ENCODE assay signal across 1 cellular context in genomic region chr6:37819177-37819801, GRCh38.
TF ChIP-seq lines count a peak whose summit lies in the region.

TSS of gene ZFAND3 (plus strand) at chr6:37819727. CDS start at chr6:37819946, 219 bp downstream.

TF ChIP-seq in HepG2, 621 proteins besides CTCF, POLR2A, EP300 and RAD21 (continued from another document):
- no peak for TF ChIP-seq USF2 (IDR thresholded peaks at IDR 0.05; ENCODE audit: low read depth, low read length)
- TF ChIP-seq USF2 (CRISPR knock-in tag; IDR thresholded peaks at IDR 0.05; ENCODE audit: borderline replicate concordance), result peak; percentile 33; the same call in 1 of the 2 replicates
- TF ChIP-seq NBN (conservative IDR thresholded peaks at IDR 0.05), result no peak
- peak; percentile 58; the same call in 1 of the 2 replicates for TF ChIP-seq HIVEP1 (CRISPR knock-in tag; IDR thresholded peaks at IDR 0.05)
- TF ChIP-seq KDM2A (CRISPR knock-in tag; IDR thresholded peaks at IDR 0.05; ENCODE audit: borderline replicate concordance, low read depth), result peak; percentile 86; the same call in 1 of the 2 replicates
- TF ChIP-seq MEF2D (CRISPR knock-in tag; IDR thresholded peaks at IDR 0.05), result peak; percentile 74
- TF ChIP-seq SP5 (CRISPR knock-in tag; IDR thresholded peaks at IDR 0.05; ENCODE audit: borderline replicate concordance, low read depth), result peak; percentile 97
- no peak for TF ChIP-seq ZNF503 (CRISPR knock-in tag; IDR thresholded peaks at IDR 0.05)
- TF ChIP-seq ZNF17 (CRISPR knock-in tag; IDR thresholded peaks at IDR 0.05), result no peak
- TF ChIP-seq, protein P1, sequence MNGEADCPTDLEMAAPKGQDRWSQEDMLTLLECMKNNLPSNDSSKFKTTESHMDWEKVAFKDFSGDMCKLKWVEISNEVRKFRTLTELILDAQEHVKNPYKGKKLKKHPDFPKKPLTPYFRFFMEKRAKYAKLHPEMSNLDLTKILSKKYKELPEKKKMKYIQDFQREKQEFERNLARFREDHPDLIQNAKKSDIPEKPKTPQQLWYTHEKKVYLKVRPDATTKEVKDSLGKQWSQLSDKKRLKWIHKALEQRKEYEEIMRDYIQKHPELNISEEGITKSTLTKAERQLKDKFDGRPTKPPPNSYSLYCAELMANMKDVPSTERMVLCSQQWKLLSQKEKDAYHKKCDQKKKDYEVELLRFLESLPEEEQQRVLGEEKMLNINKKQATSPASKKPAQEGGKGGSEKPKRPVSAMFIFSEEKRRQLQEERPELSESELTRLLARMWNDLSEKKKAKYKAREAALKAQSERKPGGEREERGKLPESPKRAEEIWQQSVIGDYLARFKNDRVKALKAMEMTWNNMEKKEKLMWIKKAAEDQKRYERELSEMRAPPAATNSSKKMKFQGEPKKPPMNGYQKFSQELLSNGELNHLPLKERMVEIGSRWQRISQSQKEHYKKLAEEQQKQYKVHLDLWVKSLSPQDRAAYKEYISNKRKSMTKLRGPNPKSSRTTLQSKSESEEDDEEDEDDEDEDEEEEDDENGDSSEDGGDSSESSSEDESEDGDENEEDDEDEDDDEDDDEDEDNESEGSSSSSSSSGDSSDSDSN (CRISPR knock-in tag; IDR thresholded peaks at IDR 0.05), result peak; percentile 79
- TF ChIP-seq TP53 (CRISPR knock-in tag; conservative IDR thresholded peaks at IDR 0.05), result 0 out of 2 replicates have a peak, but pooled peaks have one; percentile 4
- TF ChIP-seq PLSCR1 (CRISPR knock-in tag; IDR thresholded peaks at IDR 0.05; ENCODE audit: borderline replicate concordance), result no peak
- TF ChIP-seq, protein P2, sequence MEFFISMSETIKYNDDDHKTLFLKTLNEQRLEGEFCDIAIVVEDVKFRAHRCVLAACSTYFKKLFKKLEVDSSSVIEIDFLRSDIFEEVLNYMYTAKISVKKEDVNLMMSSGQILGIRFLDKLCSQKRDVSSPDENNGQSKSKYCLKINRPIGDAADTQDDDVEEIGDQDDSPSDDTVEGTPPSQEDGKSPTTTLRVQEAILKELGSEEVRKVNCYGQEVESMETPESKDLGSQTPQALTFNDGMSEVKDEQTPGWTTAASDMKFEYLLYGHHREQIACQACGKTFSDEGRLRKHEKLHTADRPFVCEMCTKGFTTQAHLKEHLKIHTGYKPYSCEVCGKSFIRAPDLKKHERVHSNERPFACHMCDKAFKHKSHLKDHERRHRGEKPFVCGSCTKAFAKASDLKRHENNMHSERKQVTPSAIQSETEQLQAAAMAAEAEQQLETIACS (CRISPR knock-in tag; IDR thresholded peaks at IDR 0.05), result no peak
- TF ChIP-seq ZNF44 (CRISPR knock-in tag; IDR thresholded peaks at IDR 0.05), result peak; percentile 55; the same call in 1 of the 2 replicates
- peak; percentile 92 for TF ChIP-seq ATF7-NPFF (CRISPR knock-in tag; IDR thresholded peaks at IDR 0.05; ENCODE audit: low read depth)
- 0 out of 2 replicates have a peak, but pooled peaks have one; percentile 45 for TF ChIP-seq ZNF766 (CRISPR knock-in tag; IDR thresholded peaks at IDR 0.05; ENCODE audit: borderline replicate concordance)
- TF ChIP-seq POLR2AphosphoS5 (IDR thresholded peaks at IDR 0.05; ENCODE audit: low read depth, low read length), result peak; percentile 3
- peak; percentile 27; the same call in 1 of the 2 replicates for TF ChIP-seq ZNF691 (CRISPR knock-in tag; IDR thresholded peaks at IDR 0.05; ENCODE audit: borderline replicate concordance, low read depth)
- TF ChIP-seq, protein P3, sequence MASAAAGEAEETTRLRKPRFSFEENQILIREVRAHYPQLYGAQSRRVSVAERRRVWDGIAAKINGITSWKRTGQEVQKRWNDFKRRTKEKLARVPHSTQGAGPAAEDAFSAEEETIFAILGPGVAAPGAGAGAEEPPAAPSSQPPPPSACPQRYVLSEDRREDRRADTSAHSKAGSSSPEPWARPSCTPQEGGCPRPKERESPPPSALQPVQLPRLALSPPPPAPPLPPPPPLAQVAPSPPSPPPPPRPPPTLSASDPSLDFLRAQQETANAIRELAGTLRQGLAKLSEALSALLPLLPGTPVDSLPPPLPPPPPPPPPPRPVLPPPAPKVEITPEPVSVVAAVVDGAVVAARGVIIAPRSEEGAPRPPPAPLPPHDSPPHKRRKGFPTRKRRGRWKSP (CRISPR knock-in tag; IDR thresholded peaks at IDR 0.05), result no peak; the same call in 1 of the 2 replicates
- TF ChIP-seq, protein P4, sequence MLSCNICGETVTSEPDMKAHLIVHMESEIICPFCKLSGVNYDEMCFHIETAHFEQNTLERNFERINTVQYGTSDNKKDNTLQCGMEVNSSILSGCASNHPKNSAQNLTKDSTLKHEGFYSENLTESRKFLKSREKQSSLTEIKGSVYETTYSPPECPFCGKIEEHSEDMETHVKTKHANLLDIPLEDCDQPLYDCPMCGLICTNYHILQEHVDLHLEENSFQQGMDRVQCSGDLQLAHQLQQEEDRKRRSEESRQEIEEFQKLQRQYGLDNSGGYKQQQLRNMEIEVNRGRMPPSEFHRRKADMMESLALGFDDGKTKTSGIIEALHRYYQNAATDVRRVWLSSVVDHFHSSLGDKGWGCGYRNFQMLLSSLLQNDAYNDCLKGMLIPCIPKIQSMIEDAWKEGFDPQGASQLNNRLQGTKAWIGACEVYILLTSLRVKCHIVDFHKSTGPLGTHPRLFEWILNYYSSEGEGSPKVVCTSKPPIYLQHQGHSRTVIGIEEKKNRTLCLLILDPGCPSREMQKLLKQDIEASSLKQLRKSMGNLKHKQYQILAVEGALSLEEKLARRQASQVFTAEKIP (CRISPR knock-in tag; IDR thresholded peaks at IDR 0.05; ENCODE audit: borderline replicate concordance), result no peak
- TF ChIP-seq RXRB (CRISPR knock-in tag; IDR thresholded peaks at IDR 0.05; ENCODE audit: borderline replicate concordance), result no peak; the same call in 1 of the 2 replicates
- no peak for TF ChIP-seq NFE2 (CRISPR knock-in tag; IDR thresholded peaks at IDR 0.05)
- TF ChIP-seq MIER3 (CRISPR knock-in tag; IDR thresholded peaks at IDR 0.05; ENCODE audit: borderline replicate concordance), result 0 out of 2 replicates have a peak, but pooled peaks have one; percentile 55
- TF ChIP-seq ZNF138 (CRISPR knock-in tag; IDR thresholded peaks at IDR 0.05; ENCODE audit: low read depth), result peak; percentile 16; the same call in 1 of the 2 replicates
- TF ChIP-seq MTERF4 (CRISPR knock-in tag; IDR thresholded peaks at IDR 0.05), result peak; percentile 46; the same call in 1 of the 2 replicates
- TF ChIP-seq IRX3 (CRISPR knock-in tag; IDR thresholded peaks at IDR 0.05; ENCODE audit: borderline replicate concordance, low read depth), result peak; percentile 59; the same call in 1 of the 2 replicates
- TF ChIP-seq HOXD1 (CRISPR knock-in tag; IDR thresholded peaks at IDR 0.05), result no peak
- TF ChIP-seq HHEX (CRISPR knock-in tag; IDR thresholded peaks at IDR 0.05), result no peak
- no peak; the same call in 1 of the 2 replicates for TF ChIP-seq ZNF275 (CRISPR knock-in tag; IDR thresholded peaks at IDR 0.05; ENCODE audit: borderline replicate concordance)
- TF ChIP-seq PHF8 (CRISPR knock-in tag; IDR thresholded peaks at IDR 0.05), result peak; percentile 76
- peak; percentile 69 for TF ChIP-seq YEATS4 (CRISPR knock-in tag; IDR thresholded peaks at IDR 0.05; ENCODE audit: borderline replicate concordance)
- TF ChIP-seq RBM39 (IDR thresholded peaks at IDR 0.05; ENCODE audit: low read depth, low read length, poor library complexity, severe bottlenecking), result peak; percentile 91
- TF ChIP-seq ZFX (CRISPR knock-in tag; IDR thresholded peaks at IDR 0.05; ENCODE audit: low read depth), result peak; percentile 78
TF ChIP-seq in HepG2: peak in this region for 288.
